8 cellular contexts compared by ENCODE assay signal in the genomic region with DNA sequence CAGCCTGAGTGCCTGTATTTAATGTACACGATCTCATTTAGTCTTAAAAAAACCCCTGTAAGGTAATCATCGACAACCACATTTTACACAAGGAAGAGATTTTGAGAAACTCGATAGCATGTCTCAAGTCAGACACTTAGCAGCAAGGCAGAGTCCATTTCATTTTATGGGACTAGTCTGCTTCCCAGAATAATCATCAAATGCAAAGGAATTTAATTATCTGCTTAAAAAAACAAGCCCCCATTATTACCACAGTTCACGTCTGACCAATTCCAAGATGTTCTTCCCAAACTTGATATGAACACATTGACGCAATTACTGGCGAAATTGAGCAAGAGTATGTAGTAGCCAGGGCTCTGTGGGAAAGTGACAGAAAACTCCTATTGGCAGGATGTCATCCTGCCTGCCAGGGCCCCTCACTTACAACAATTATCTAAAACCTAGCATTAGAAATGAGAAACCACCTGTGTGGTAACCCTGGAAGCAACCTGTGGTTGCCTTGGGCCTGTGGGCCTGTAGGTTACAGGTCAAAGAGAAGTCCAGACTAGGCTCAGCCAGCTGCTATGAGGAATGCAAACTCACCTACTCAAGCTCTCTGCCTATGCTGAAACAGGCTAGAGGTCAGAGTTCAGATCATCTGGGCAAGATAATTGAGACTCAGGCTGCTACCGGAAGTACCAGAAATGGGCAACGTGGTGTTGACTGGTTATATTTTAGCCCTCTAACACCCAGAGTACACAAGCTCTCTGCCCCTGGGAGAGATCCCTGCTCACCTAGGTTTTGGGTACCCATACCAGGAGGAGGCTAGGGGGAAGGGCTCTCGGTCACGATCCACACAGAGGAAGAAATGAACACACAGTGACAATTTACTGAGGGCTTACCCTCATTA. TPM values are rescaled to one million over a fixed set of nuclear protein-coding genes. Genes with fewer than 3 reads are reported as not detected.
DNase-seq lines count a peak whose midpoint lies in the region; ATAC-seq and TF ChIP-seq lines count a peak whose summit lies in the region.

No MANE protein-coding gene starts in this region.

- H3K27ac Mint-ChIP-seq in activated naive CD8-positive, alpha-beta T cell treated with anti-CD3 and anti-CD28 coated beads, Interleukin-2, amount 50 U/mL, for 24 hours: peak overlapping the region; percentile 89

- no peaks in the 10 kb centered on the region for H3K27me3 Mint-ChIP-seq in activated naive CD8-positive, alpha-beta T cell treated with anti-CD3 and anti-CD28 coated beads, Interleukin-2, amount 50 U/mL, for 24 hours

- H3K4me3 ChIP-seq in iPS-11a (ENCODE audit: low read depth, low read length) (peak overlapping the region; percentile 55), spleen (peak overlapping the region; percentile 78 to 90 (median 84))

- no peaks in the 10 kb centered on the region for H3K9me3 ChIP-seq in spleen

- no peaks in the 10 kb centered on the region for H3K36me3 ChIP-seq in spleen

- H3K4me3 Mint-ChIP-seq in activated naive CD8-positive, alpha-beta T cell treated with anti-CD3 and anti-CD28 coated beads, Interleukin-2, amount 50 U/mL, for 24 hours: peak overlapping the region; percentile 94

- DNase-seq in GM03348 (ENCODE audit: low spot score): peak; percentile 51
- peak; percentile 34 for DNase-seq in NCI-H146 treated with DMSO at 0.1 percent for 48 hours (lab: John Stamatoyannopoulos, UW; ENCODE audit: unreplicated experiment)
- DNase-seq in activated naive CD8-positive, alpha-beta T cell treated with anti-CD3 and anti-CD28 coated beads, Interleukin-2, amount 50 U/mL, for 24 hours: no peak
- DNase-seq in spleen: peak; percentile 78
- no peak for DNase-seq in DMS114 treated with DMSO at 0.1 percent for 48 hours (lab: John Stamatoyannopoulos, UW; ENCODE audit: unreplicated experiment)
- no peak for DNase-seq in GM19240 (ENCODE audit: insufficient read length, low spot score)

- TF ChIP-seq CTCF in spleen (IDR thresholded peaks at IDR 0.05 in 8 of 11, conservative IDR thresholded peaks at IDR 0.05 in 3 of 11): no peak

- intact Hi-C loops in spleen (cut with DNase I; ENCODE audit: low total_unique reads): loop anchor here (5.0 kb wide), 1 partner anchor 88 kb away; a partner anchor contains a TSS

- ATAC-seq in GM21447 (IDR thresholded peaks at IDR 0.05; ENCODE audit: unreplicated experiment): peak; percentile 23
- ATAC-seq in activated naive CD8-positive, alpha-beta T cell treated with anti-CD3 and anti-CD28 coated beads, Interleukin-2, amount 50 U/mL, for 24 hours: no peak

- peaks cover 12% of the 10 kb centered on the region for H3K36me3 Mint-ChIP-seq in activated naive CD8-positive, alpha-beta T cell treated with anti-CD3 and anti-CD28 coated beads, Interleukin-2, amount 50 U/mL, for 24 hours (ENCODE audit: low read depth)

- peak overlapping the region; percentile 92 to 99 (median 98) for H3K27ac ChIP-seq in spleen

- TF ChIP-seq POLR2A in spleen (IDR thresholded peaks at IDR 0.05): peak in 2 of 3 donors; percentile 36 to 40

- no peaks in the 10 kb centered on the region for H3K27me3 ChIP-seq in spleen (replicated peaks in 1 of 7)

- peaks cover 73% of the 10 kb centered on the region for H3K4me1 Mint-ChIP-seq in activated naive CD8-positive, alpha-beta T cell treated with anti-CD3 and anti-CD28 coated beads, Interleukin-2, amount 50 U/mL, for 24 hours

- 12 to 32% (median 20%) methylated on average over 10 of the region's 10 CpGs for WGBS in spleen, 5 donors

- no peaks in the 10 kb centered on the region for H3K9me3 Mint-ChIP-seq in activated naive CD8-positive, alpha-beta T cell treated with anti-CD3 and anti-CD28 coated beads, Interleukin-2, amount 50 U/mL, for 24 hours

- peaks cover 53 to 82% (median 70%) of the 10 kb centered on the region in 6 donors for H3K4me1 ChIP-seq in spleen

RNA-seq across cellular contexts. Expression of a gene that starts 1.6 kb away (rescaled TPM):
- 100 to 1,000 TPM in 2 of 7 donors, 10 to 100 TPM in 5; 75.1 to 111 (median 91.4) TPM for total RNA-seq in spleen
- 10 to 100 TPM; 18.1 to 29.5 (median 25.4) TPM for polyA plus RNA-seq in spleen

Comparison
In these comparisons a context has a peak if more than half of its experiments do, and no peak if none do; other contexts are left out.
1. DNase-seq: peak in GM03348 (single experiment), NCI-H146 treated with DMSO at 0.1 percent for 48 hours (single experiment) and spleen (single experiment); none in activated naive CD8-positive, alpha-beta T cell treated with anti-CD3 and anti-CD28 coated beads, Interleukin-2, amount 50 U/mL, for 24 hours (single experiment), DMS114 treated with DMSO at 0.1 percent for 48 hours (single experiment) and GM19240 (single experiment).